ENCODE assay signal across 8 cellular contexts in the genomic region with DNA sequence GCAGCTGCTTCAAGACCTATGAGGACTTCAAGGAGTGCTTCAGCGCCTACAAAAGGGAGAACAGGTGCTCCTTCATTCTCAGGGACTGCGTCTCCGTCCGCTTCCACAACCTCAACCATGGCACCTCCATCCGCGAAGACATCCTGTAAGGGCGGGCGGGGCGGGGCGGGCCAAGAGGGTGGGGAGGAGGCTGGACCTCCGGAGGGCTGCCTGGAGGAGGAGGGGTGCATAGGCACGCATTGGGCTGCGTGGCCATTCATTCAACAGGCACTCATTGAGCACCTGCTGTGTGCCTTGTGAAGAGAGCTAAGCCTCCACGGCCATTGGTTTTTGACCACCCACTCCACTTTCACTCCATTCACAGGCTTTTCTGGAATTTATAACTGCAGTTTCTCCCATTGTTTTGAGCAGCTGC. TPM values are rescaled to one million over a fixed set of nuclear protein-coding genes. Genes with fewer than 3 reads are reported as not detected.
DNase-seq lines count a peak whose midpoint lies in the region; ATAC-seq and TF ChIP-seq lines count a peak whose summit lies in the region.

No MANE protein-coding gene starts in this region.

- peak overlapping the region; percentile 75 for H3K18ac ChIP-seq in trophoblast cell (ENCODE audit: low read length)

- H3K36me3 Mint-ChIP-seq in T-helper 2 cell treated with Interferon-gamma antibody and Interleukin-4, amounts not matched to agents 5 μg/mL and 100 μg/mL, for 36 hours (ENCODE audit: low read depth), result peaks cover 9% of the 10 kb centered on the region

- H3K27ac ChIP-seq in fibroblast of lung (ENCODE audit: insufficient read depth, low read length) (peak overlapping the region; percentile 43), trophoblast cell (ENCODE audit: low read depth, low read length) (no peak overlapping the region)

- no peaks in the 10 kb centered on the region for H3K27me3 Mint-ChIP-seq in T-helper 2 cell treated with Interferon-gamma antibody and Interleukin-4, amounts not matched to agents 5 μg/mL and 100 μg/mL, for 36 hours (ENCODE audit: low read depth)

- H2BK5ac ChIP-seq in trophoblast cell (ENCODE audit: low read depth, low read length, poor library complexity), result peak overlapping the region; percentile 41

- H3K4me3 Mint-ChIP-seq in T-helper 2 cell treated with Interferon-gamma antibody and Interleukin-4, amounts not matched to agents 5 μg/mL and 100 μg/mL, for 36 hours, result peak overlapping the region; percentile 98

- H3K4me1 Mint-ChIP-seq in T-helper 2 cell treated with Interferon-gamma antibody and Interleukin-4, amounts not matched to agents 5 μg/mL and 100 μg/mL, for 36 hours (ENCODE audit: low read depth), result peaks cover 36% of the 10 kb centered on the region

- H3K27me3 ChIP-seq in fibroblast of lung (ENCODE audit: control insufficient read depth, insufficient read depth, low read length) (no peaks in the 10 kb centered on the region), trophoblast cell (ENCODE audit: insufficient read depth, low read length) (no peaks in the 10 kb centered on the region)

- H3K4me2 ChIP-seq in fibroblast of lung (ENCODE audit: extremely low read depth, insufficient read depth, low read length) (peak overlapping the region; percentile 85), trophoblast cell (ENCODE audit: low read length) (peak overlapping the region; percentile 88)

- H3K14ac ChIP-seq in trophoblast cell (ENCODE audit: low read length), result peak overlapping the region; percentile 65

- peak overlapping the region; percentile 71 for H3K4ac ChIP-seq in trophoblast cell (ENCODE audit: low read depth, low read length)

- peak overlapping the region; percentile 81 for H4K12ac ChIP-seq in trophoblast cell (ENCODE audit: low read depth, low read length)

- no peak for TF ChIP-seq CTCF in fibroblast of lung (conservative IDR thresholded peaks at IDR 0.05 in 1 of 2, IDR thresholded peaks at IDR 0.05 in 1 of 2; ENCODE audit: low read depth in 1 of 2, low read length in 2 of 2)

- H3K23ac ChIP-seq in trophoblast cell (ENCODE audit: low read length), result no peak overlapping the region

- H3K79me2 ChIP-seq in fibroblast of lung (ENCODE audit: control insufficient read depth, insufficient read depth, low read length) (peaks cover 19% of the 10 kb centered on the region), trophoblast cell (ENCODE audit: control insufficient read depth, insufficient read depth, low read length, poor library complexity) (peaks cover 1% of the 10 kb centered on the region)

- peak overlapping the region; percentile 91 for H4K8ac ChIP-seq in trophoblast cell (ENCODE audit: low read depth, low read length)

- H2AK5ac ChIP-seq in trophoblast cell (ENCODE audit: low read length), result peak overlapping the region; percentile 8

- H3K27ac Mint-ChIP-seq in T-helper 2 cell treated with Interferon-gamma antibody and Interleukin-4, amounts not matched to agents 5 μg/mL and 100 μg/mL, for 36 hours, result peak overlapping the region; percentile 99

- peak; percentile 24 for ATAC-seq in HG03095 (IDR thresholded peaks at IDR 0.05; ENCODE audit: unreplicated experiment)

- peak overlapping the region; percentile 32 for H3K9ac ChIP-seq in fibroblast of lung (ENCODE audit: insufficient read depth, low read length)
- H3K9ac ChIP-seq in trophoblast cell (ENCODE audit: low read length), result peak overlapping the region; percentile 49

- TF ChIP-seq POLR2A in GM18526 (IDR thresholded peaks at IDR 0.05; ENCODE audit: extremely low read depth, insufficient read length), result peak; percentile 1

- peaks cover 5% of the 10 kb centered on the region for H3K79me1 ChIP-seq in trophoblast cell (ENCODE audit: low read length)

- WGBS in trophoblast cell (ENCODE audit: extremely low coverage, insufficient coverage, insufficient read length), result no CpG with 5 or more reads among the region's 14 CpGs

- H3K4me3 ChIP-seq in fibroblast of lung (replicated peaks in 1 of 4; ENCODE audit: control extremely low read depth in 1 of 4, insufficient read depth in 1 of 4, low read depth in 3 of 4, low read length in 4 of 4), result peak overlapping the region; percentile 49 to 86 (median 84)
- H3K4me3 ChIP-seq in trophoblast cell (ENCODE audit: low read depth, low read length), result peak overlapping the region; percentile 75

- peak overlapping the region; percentile 29 for H2BK120ac ChIP-seq in trophoblast cell (ENCODE audit: insufficient read depth, low read length, poor library complexity)

- peak overlapping the region; percentile 81 for H4K91ac ChIP-seq in trophoblast cell (ENCODE audit: low read depth, low read length)

- peak; percentile 40 to 45 for DNase-seq in AML-193 (lab: John Stamatoyannopoulos, UW)
- DNase-seq in T-helper 2 cell treated with Interferon-gamma antibody and Interleukin-4, amounts not matched to agents 5 μg/mL and 100 μg/mL, for 36 hours (ENCODE audit: low spot score), result no peak
- no peak for DNase-seq in fibroblast of lung (ENCODE audit: low read depth in 2 of 2)
- DNase-seq in trophoblast cell, result no peak
- no peak for DNase-seq in NCI-H2107 treated with DMSO at 0.1 percent for 48 hours (lab: John Stamatoyannopoulos, UW; ENCODE audit: unreplicated experiment)
- DNase-seq in UCSD-AML1 (lab: John Stamatoyannopoulos, UW; ENCODE audit: unreplicated experiment), result no peak

- no peaks in the 10 kb centered on the region for H4K20me1 ChIP-seq in fibroblast of lung (ENCODE audit: control insufficient read depth, extremely low read depth, insufficient read depth, low read length)

- no peaks in the 10 kb centered on the region for H3K9me3 ChIP-seq in fibroblast of lung (ENCODE audit: control insufficient read depth, insufficient read depth, low read depth, low read length)
- no peaks in the 10 kb centered on the region for H3K9me3 ChIP-seq in trophoblast cell (ENCODE audit: insufficient read depth, low read depth, low read length)

- peaks cover 2% of the 10 kb centered on the region for H3K4me1 ChIP-seq in fibroblast of lung (ENCODE audit: control insufficient read depth, extremely low read depth, insufficient read depth, low read length)
- H3K4me1 ChIP-seq in trophoblast cell (ENCODE audit: control insufficient read depth in 1 of 2, insufficient read depth in 2 of 2, low read length in 2 of 2), result peaks cover 3 to 5% of the 10 kb centered on the region in 2 experiments

- H2BK12ac ChIP-seq in trophoblast cell (ENCODE audit: low read length), result no peak overlapping the region

- H2AFZ ChIP-seq in fibroblast of lung (ENCODE audit: low read length) (peak overlapping the region; percentile 9), trophoblast cell (ENCODE audit: insufficient read depth, low read length, poor library complexity) (peak overlapping the region; percentile 92)

- H3K36me3 ChIP-seq in fibroblast of lung (ENCODE audit: control insufficient read depth, insufficient read depth, low read length) (peaks cover 3% of the 10 kb centered on the region), trophoblast cell (ENCODE audit: control insufficient read depth in 1 of 2, insufficient read depth in 2 of 2, low read length in 2 of 2) (peaks cover 0 to 7% of the 10 kb centered on the region in 2 experiments)

- H3K9me3 Mint-ChIP-seq in T-helper 2 cell treated with Interferon-gamma antibody and Interleukin-4, amounts not matched to agents 5 μg/mL and 100 μg/mL, for 36 hours, result no peaks in the 10 kb centered on the region

RNA-seq across cellular contexts. Expression of gene ZSWIM3, which starts 0.4 kb away (rescaled TPM):
- 5.6 and 7.6 TPM in 2 replicates for total RNA-seq in fibroblast of lung
- 3.4 and 3.6 TPM in 2 replicates for polyA plus RNA-seq in fibroblast of lung
- 2.3 and 2.6 TPM in 2 replicates for polyA plus RNA-seq in fibroblast of lung (2012)
- polyA minus RNA-seq in fibroblast of lung (ENCODE audit: low replicate concordance), result 10.2 and 12.1 TPM in 2 replicates
- 2.0 and 2.1 TPM in 2 replicates for polyA plus RNA-seq in trophoblast cell (2013)

RNA-seq across cellular contexts. Expression of gene ACOT8, which starts 0.7 kb away (rescaled TPM):
- 35.2 and 44.4 TPM in 2 replicates for total RNA-seq in fibroblast of lung
- polyA plus RNA-seq in fibroblast of lung, result 18.0 and 22.6 TPM in 2 replicates
- polyA plus RNA-seq in fibroblast of lung (2012), result 17.7 and 25.0 TPM in 2 replicates
- 47.3 and 57.3 TPM in 2 replicates for polyA minus RNA-seq in fibroblast of lung (ENCODE audit: low replicate concordance)
- 14.3 and 15.0 TPM in 2 replicates for polyA plus RNA-seq in trophoblast cell (2013)

RNA-seq across cellular contexts. Expression of gene ZSWIM1, which starts 23.2 kb away (rescaled TPM):
- total RNA-seq in fibroblast of lung, result 3.1 and 4.5 TPM in 2 replicates
- polyA plus RNA-seq in fibroblast of lung, result 3.4 and 4.9 TPM in 2 replicates
- 6.2 and 6.4 TPM in 2 replicates for polyA plus RNA-seq in fibroblast of lung (2012)
- 26.2 and 27.2 TPM in 2 replicates for polyA minus RNA-seq in fibroblast of lung (ENCODE audit: low replicate concordance)
- 9.3 and 9.5 TPM in 2 replicates for polyA plus RNA-seq in trophoblast cell (2013)

RNA-seq across cellular contexts. Expression of gene SNX21, which starts 24.2 kb away (rescaled TPM):
- total RNA-seq in fibroblast of lung, result 50.8 and 101 TPM in 2 replicates
- polyA plus RNA-seq in fibroblast of lung, result 21.8 and 23.3 TPM in 2 replicates
- 30.9 and 38.4 TPM in 2 replicates for polyA plus RNA-seq in fibroblast of lung (2012)
- polyA minus RNA-seq in fibroblast of lung (ENCODE audit: low replicate concordance), result 15.0 and 24.9 TPM in 2 replicates
- polyA plus RNA-seq in trophoblast cell (2013), result 6.6 and 7.3 TPM in 2 replicates

RNA-seq across cellular contexts. Expression of gene SPATA25, which starts 29.6 kb away (rescaled TPM):
- 1.5 and 3.6 TPM in 2 replicates for total RNA-seq in fibroblast of lung
- 0.11 and 0.19 TPM in 2 replicates for polyA plus RNA-seq in fibroblast of lung
- polyA plus RNA-seq in fibroblast of lung (2012), result 0.22 and 0.69 TPM in 2 replicates
- polyA minus RNA-seq in fibroblast of lung (ENCODE audit: low replicate concordance), result 0.37 TPM in 1 of 2 replicates, not detected in the other
- 0.11 and 0.17 TPM in 2 replicates for polyA plus RNA-seq in trophoblast cell (2013)

Comparison
In these comparisons a context has a peak if more than half of its experiments do, and no peak if none do; other contexts are left out.
1. DNase-seq: peak in AML-193 (2 of 2); none in T-helper 2 cell treated with Interferon-gamma antibody and Interleukin-4, amounts not matched to agents 5 μg/mL and 100 μg/mL, for 36 hours (single experiment), fibroblast of lung (0 of 2), trophoblast cell (0 of 2), NCI-H2107 treated with DMSO at 0.1 percent for 48 hours (single experiment) and UCSD-AML1 (single experiment).